19 cellular contexts compared by ENCODE assay signal in genomic region chr11:25793637-25794036, GRCh38.
"Had no signal": no experiment of that assay in that cellular context is flagged by ENCODE, and none has a peak within 500 bp of the region (broad histone marks: within the 10 kb centered on the region; RNA-seq: fewer than 3 reads in every experiment).

No MANE protein-coding gene starts in this region.

- H3K9me3 ChIP-seq: SJSA1 had no signal

- H3K4me1 ChIP-seq: SJSA1 had no signal

- H3K36me3 ChIP-seq: SJSA1 had no signal

- H3K4me3 ChIP-seq: SJSA1, SK-N-MC had no signal

- DNase-seq: KBM-7, NCI-H1092, NCI-H1105 treated with DMSO at 0.1 percent for 48 hours, NCI-H1417 treated with DMSO at 0.1 percent for 48 hours, NCI-H146, NCI-H1694 treated with DMSO at 0.1 percent for 48 hours, NCI-H1930, NCI-H2081, NCI-H2107, NCI-H2227 treated with DMSO at 0.1 percent for 48 hours, NCI-H510A, NCI-H524 treated with DMSO at 0.1 percent for 48 hours, NCI-H69, NCI-H774, Right ventricle myocardium superior, RPMI8226, SIG-M5 had no signal

- H3K27ac ChIP-seq: SJSA1, SK-N-MC had no signal

- H3K27me3 ChIP-seq: SJSA1 had no signal
